Comparison of ENCODE assay signal across 1 cellular context in genomic region chr7:130142654-130143333, GRCh38.
TF ChIP-seq lines count a peak whose summit lies in the region.

No MANE protein-coding gene starts in this region.

TF ChIP-seq in IMR-90, 13 proteins besides CTCF, POLR2A, EP300 and RAD21 (continued from another document):
- TF ChIP-seq USF2 (IDR thresholded peaks at IDR 0.05; ENCODE audit: low read depth, low read length) (no peak), ELK1 (IDR thresholded peaks at IDR 0.05; ENCODE audit: borderline replicate concordance, low read depth, low read length) (no peak), RCOR1 (IDR thresholded peaks at IDR 0.05; ENCODE audit: insufficient replicate concordance, low read length) (no peak)
